8 cellular contexts compared by ENCODE assay signal in genomic region chr4:88706574-88706973, GRCh38. TPM values are rescaled to one million over a fixed set of nuclear protein-coding genes. Genes with fewer than 3 reads are reported as not detected.
DNase-seq lines count a peak whose midpoint lies in the region; ATAC-seq and TF ChIP-seq lines count a peak whose summit lies in the region.

No MANE protein-coding gene starts in this region.

- peak; percentile 90 for ATAC-seq in body of pancreas
- ATAC-seq in GM19467 (IDR thresholded peaks at IDR 0.05; ENCODE audit: unreplicated experiment): no peak

- DNase-seq in Ammon's horn (ENCODE audit: low spot score) (peak; percentile 89), NCI-H1092 (lab: John Stamatoyannopoulos, UW) (peak; percentile 42), body of pancreas (peak; percentile 31 to 64 (median 51)), kidney epithelial cell (ENCODE audit: low read depth) (no peak), tibial artery (peak in 1 of 2 donors; percentile 80), NK-92 (lab: John Stamatoyannopoulos, UW; ENCODE audit: unreplicated experiment) (no peak), GM19238 (ENCODE audit: insufficient read length, low spot score) (no peak)

- H3K4me3 ChIP-seq in body of pancreas (no peak overlapping the region), kidney epithelial cell (ENCODE audit: low read depth, low read length) (no peak overlapping the region), tibial artery (no peak overlapping the region)

- TF ChIP-seq POLR2A in body of pancreas (IDR thresholded peaks at IDR 0.05): no peak

- 16 to 21% methylated on average over 9 of the region's 9 CpGs for WGBS in body of pancreas, 2 donors

- no peaks in the 10 kb centered on the region for H3K27me3 ChIP-seq in body of pancreas
- no peaks in the 10 kb centered on the region for H3K27me3 ChIP-seq in kidney epithelial cell (ENCODE audit: control insufficient read depth, insufficient read depth, low read length)
- H3K27me3 ChIP-seq in tibial artery: no peaks in the 10 kb centered on the region

- H3K4me1 ChIP-seq in body of pancreas (peaks cover 5% of the 10 kb centered on the region), tibial artery (peaks cover 0 to 23% (median 21%) of the 10 kb centered on the region in 4 donors)

- H3K36me3 ChIP-seq in body of pancreas (replicated peaks in 1 of 2; ENCODE audit: insufficient read depth in 1 of 2, low read depth in 2 of 2) (peaks cover 0 to 2% of the 10 kb centered on the region in 2 donors), kidney epithelial cell (ENCODE audit: control insufficient read depth, insufficient read depth, low read length) (no peaks in the 10 kb centered on the region), tibial artery (peaks cover 22 to 60% (median 28%) of the 10 kb centered on the region in 3 donors)

- intact Hi-C loops in body of pancreas (cut with DNase I) (loop anchor here (10.0 kb wide), 1 partner anchor 318 kb away; no protein-coding TSS in a partner anchor), tibial artery (cut with DNase I; ENCODE audit: low total_unique reads) (loop anchor here (2.0 to 10.0 kb wide), 3 partner anchors 108 to 398 kb away; no protein-coding TSS in a partner anchor)

- H3K27ac ChIP-seq in body of pancreas: no peak overlapping the region
- peak overlapping the region; percentile 62 to 79 for H3K27ac ChIP-seq in tibial artery

- H3K9me3 ChIP-seq in body of pancreas: no peaks in the 10 kb centered on the region
- no peaks in the 10 kb centered on the region for H3K9me3 ChIP-seq in tibial artery

- TF ChIP-seq CTCF in body of pancreas (IDR thresholded peaks at IDR 0.05) (peak; percentile 42 to 84 (median 78)), kidney epithelial cell (IDR thresholded peaks at IDR 0.05; ENCODE audit: insufficient read depth, low read length, poor library complexity, severe bottlenecking) (peak; percentile 63), tibial artery (IDR thresholded peaks at IDR 0.05) (peak; percentile 69 to 70)

RNA-seq across cellular contexts. Expression of gene NAP1L5, which starts 8.9 kb away (rescaled TPM):
- total RNA-seq in body of pancreas: 1 to 10 TPM; 3.1 to 7.3 TPM
- 0.96 and 2.5 TPM in 2 replicates for total RNA-seq in kidney epithelial cell

Comparison
In these comparisons a context has a peak if more than half of its experiments do, and no peak if none do; other contexts are left out.
1. DNase-seq: peak in Ammon's horn (single experiment), NCI-H1092 (single experiment) and body of pancreas (4 of 4); none in kidney epithelial cell (single experiment), NK-92 (single experiment) and GM19238 (single experiment).
2. H3K27ac ChIP-seq: peak in tibial artery (2 of 2); none in body of pancreas (0 of 4).
3. Peak in every context shown above with its lines, with median percentiles within 50 percentile points of each other: CTCF ChIP-seq.